12 cellular contexts compared by ENCODE assay signal in genomic region chr5:90941002-90941720, GRCh38.
DNase-seq lines count a peak whose midpoint lies in the region; ATAC-seq and TF ChIP-seq lines count a peak whose summit lies in the region.
"Had no signal": no experiment of that assay in that cellular context is flagged by ENCODE, and none has a peak within 500 bp of the region (broad histone marks: within the 10 kb centered on the region; RNA-seq: fewer than 3 reads in every experiment).

No MANE protein-coding gene starts in this region.

- H3K9me3 Mint-ChIP-seq in GM23338 = no peaks in the 10 kb centered on the region
- H3K9me3 Mint-ChIP-seq: effector memory CD8-positive, alpha-beta T cell had no signal

- H2BK5ac ChIP-seq in mesenchymal stem cell (ENCODE audit: low read depth, low read length, poor library complexity, severe bottlenecking) = no peak overlapping the region

- no peaks in the 10 kb centered on the region for H3K9me3 ChIP-seq in iPS-18a (ENCODE audit: control insufficient read depth, low read depth, low read length)
- no peaks in the 10 kb centered on the region for H3K9me3 ChIP-seq in mesenchymal stem cell (ENCODE audit: control insufficient read depth, low read length)

- H3K79me1 ChIP-seq in mesenchymal stem cell (replicated peaks; ENCODE audit: low read length, poor library complexity, severe bottlenecking) = no peaks in the 10 kb centered on the region

- ATAC-seq in GM23338 = no peak

- no peaks in the 10 kb centered on the region for H4K20me1 ChIP-seq in GM23338 (replicated peaks; ENCODE audit: insufficient read depth)

- H3K27ac ChIP-seq in 22Rv1 = peak overlapping the region; percentile 46
- no peak overlapping the region; the same call in 1 of the 2 replicates for H3K27ac ChIP-seq in GM23338 (ENCODE audit: low read depth)
- H3K27ac ChIP-seq in iPS-18a (ENCODE audit: low read length) = peak overlapping the region; percentile 41
- H3K27ac ChIP-seq in mesenchymal stem cell (ENCODE audit: low read length, poor library complexity, severe bottlenecking) = no peak overlapping the region

- no peak overlapping the region for H2AK5ac ChIP-seq in mesenchymal stem cell (ENCODE audit: low read length, severe bottlenecking)

- no peak overlapping the region for H2AFZ ChIP-seq in GM23338
- H2AFZ ChIP-seq in mesenchymal stem cell (ENCODE audit: low read depth, low read length) = no peak overlapping the region

- H3K4me3 ChIP-seq in GM23338 (no peak overlapping the region), iPS-18a (ENCODE audit: low read length) (no peak overlapping the region), mesenchymal stem cell (ENCODE audit: insufficient read depth in 1 of 2, low read depth in 1 of 2, low read length in 2 of 2) (no peak overlapping the region)

- H3F3A ChIP-seq in GM23338 (replicated peaks; ENCODE audit: low read depth) = no peaks in the 10 kb centered on the region

- H3K4me1 ChIP-seq in GM23338 (ENCODE audit: insufficient read depth) (peaks cover 10% of the 10 kb centered on the region), iPS-18a (ENCODE audit: control insufficient read depth, low read depth, low read length) (peaks cover 21% of the 10 kb centered on the region), mesenchymal stem cell (ENCODE audit: control insufficient read depth, insufficient read depth, low read depth, low read length) (no peaks in the 10 kb centered on the region)

- no peaks in the 10 kb centered on the region for H3K9me2 ChIP-seq in GM23338 (ENCODE audit: insufficient read depth)

- H3K9ac ChIP-seq in iPS-18a (ENCODE audit: low read length) (peak overlapping the region; percentile 74), mesenchymal stem cell (ENCODE audit: low read length) (no peak overlapping the region)

- no peak for DNase-seq in GM23338 (ENCODE audit: low spot score)
- DNase-seq in NCI-H748 treated with DMSO at 0.1 percent for 48 hours (lab: John Stamatoyannopoulos, UW) = peak; percentile 7
- DNase-seq in mesenchymal stem cell = no peak
- DNase-seq in NK-92 treated with Interleukin-12 subunit alpha and Interleukin-12 subunit beta, amount 100 ng/mL, for 24 hours (lab: John Stamatoyannopoulos, UW) = no peak
- no peak for DNase-seq in G401 (ENCODE audit: low spot score)
- DNase-seq in D341Med (ENCODE audit: low spot score) = no peak
- DNase-seq: Karpas-422, small intestine had no signal

- H2BK12ac ChIP-seq in mesenchymal stem cell (ENCODE audit: low read length in 2 of 2) = no peak overlapping the region

- 0 out of 2 replicates have a peak, but pooled peaks cover 3% of the 10 kb centered on the region for H3K79me2 ChIP-seq in GM23338 (replicated peaks; ENCODE audit: insufficient read depth)

- no peaks in the 10 kb centered on the region for H3K27me3 Mint-ChIP-seq in GM23338 (ENCODE audit: insufficient read depth, low read depth, poor library complexity)
- H3K27me3 Mint-ChIP-seq: activated CD8-positive, alpha-beta memory T cell treated with anti-CD3 and anti-CD28 coated beads, Interleukin-2, amount 10 ng/mL, durations not matched to agents 7 days and 5 days had no signal

- H3K4me2 ChIP-seq in GM23338 (no peak overlapping the region), mesenchymal stem cell (ENCODE audit: low read length, poor library complexity, severe bottlenecking) (no peak overlapping the region)

- peaks cover 27% of the 10 kb centered on the region for H3K4me1 Mint-ChIP-seq in GM23338

- peaks cover 12% of the 10 kb centered on the region for H3K36me3 Mint-ChIP-seq in GM23338 (ENCODE audit: low read depth)
- H3K36me3 Mint-ChIP-seq: activated CD8-positive, alpha-beta memory T cell treated with anti-CD3 and anti-CD28 coated beads, Interleukin-2, amount 10 ng/mL, durations not matched to agents 7 days and 5 days had no signal

- H3K4ac ChIP-seq in mesenchymal stem cell (ENCODE audit: low read depth in 1 of 2, low read length in 2 of 2) = no peak overlapping the region

- H4K91ac ChIP-seq in mesenchymal stem cell (ENCODE audit: low read length) = no peak overlapping the region

- no peak overlapping the region for H4K8ac ChIP-seq in mesenchymal stem cell (ENCODE audit: low read length)

- WGBS in mesenchymal stem cell = no CpG with 5 or more reads among the region's 1 CpG

- no peak for TF ChIP-seq CTCF in 22Rv1 (IDR thresholded peaks at IDR 0.05)
- TF ChIP-seq CTCF in GM23338 (conservative IDR thresholded peaks at IDR 0.05; ENCODE audit: low read depth in 2 of 2) = no peak

- peak overlapping the region; percentile 96 for H3K27ac Mint-ChIP-seq in GM23338
- H3K27ac Mint-ChIP-seq: activated CD8-positive, alpha-beta memory T cell treated with anti-CD3 and anti-CD28 coated beads, Interleukin-2, amount 10 ng/mL, durations not matched to agents 7 days and 5 days had no signal

- no peak overlapping the region for H3K18ac ChIP-seq in mesenchymal stem cell (ENCODE audit: low read depth in 1 of 2, low read length in 2 of 2)

- in situ Hi-C loops in G401 (cut with HindIII; ENCODE audit: low sequenced_read_pairs) = no loop called here

- H3K36me3 ChIP-seq in GM23338 (ENCODE audit: insufficient read depth) = no peaks in the 10 kb centered on the region
- no peaks in the 10 kb centered on the region for H3K36me3 ChIP-seq in iPS-18a (ENCODE audit: control insufficient read depth, low read depth, low read length)
- no peaks in the 10 kb centered on the region for H3K36me3 ChIP-seq in mesenchymal stem cell (ENCODE audit: control insufficient read depth in 1 of 2, insufficient read depth in 2 of 2, low read depth in 1 of 2, low read length in 2 of 2)

- H2BK15ac ChIP-seq in mesenchymal stem cell (ENCODE audit: low read depth, poor library complexity, severe bottlenecking) = no peak overlapping the region

- H2BK120ac ChIP-seq in mesenchymal stem cell (ENCODE audit: low read depth, low read length) = no peak overlapping the region

- H3K4me3 Mint-ChIP-seq in GM23338 = no peak overlapping the region
- H3K4me3 Mint-ChIP-seq: activated CD8-positive, alpha-beta memory T cell treated with anti-CD3 and anti-CD28 coated beads, Interleukin-2, amount 10 ng/mL, durations not matched to agents 7 days and 5 days; effector memory CD8-positive, alpha-beta T cell had no signal

- H3K27me3 ChIP-seq in GM23338 (ENCODE audit: insufficient read depth) (no peaks in the 10 kb centered on the region), iPS-18a (ENCODE audit: control insufficient read depth, insufficient read depth, low read length) (no peaks in the 10 kb centered on the region), mesenchymal stem cell (ENCODE audit: control insufficient read depth in 1 of 2, insufficient read depth in 1 of 2, low read length in 2 of 2) (no peaks in the 10 kb centered on the region)

- H3K14ac ChIP-seq in mesenchymal stem cell (ENCODE audit: low read length in 2 of 2) = no peak overlapping the region

- H3K23ac ChIP-seq in mesenchymal stem cell (ENCODE audit: low read length in 2 of 2) = no peak overlapping the region

TF ChIP-seq in GM23338, 12 proteins besides CTCF, POLR2A, EP300 and RAD21:
- TF ChIP-seq NANOG (IDR thresholded peaks at IDR 0.05; ENCODE audit: borderline replicate concordance) (no peak), POLR2AphosphoS5 (IDR thresholded peaks at IDR 0.05; ENCODE audit: low read depth) (no peak), ZNF114 (CRISPR knock-in tag; IDR thresholded peaks at IDR 0.05) (no peak)
TF ChIP-seq in GM23338: peak in this region for 0.

Comparison
In these comparisons a context has a peak if more than half of its experiments do, and no peak if none do; other contexts are left out.
1. H3K27ac ChIP-seq: peak in 22Rv1 (single experiment) and iPS-18a (single experiment); none in GM23338 (single experiment) and mesenchymal stem cell (single experiment).